22 cellular contexts compared by ENCODE assay signal in the genomic region with DNA sequence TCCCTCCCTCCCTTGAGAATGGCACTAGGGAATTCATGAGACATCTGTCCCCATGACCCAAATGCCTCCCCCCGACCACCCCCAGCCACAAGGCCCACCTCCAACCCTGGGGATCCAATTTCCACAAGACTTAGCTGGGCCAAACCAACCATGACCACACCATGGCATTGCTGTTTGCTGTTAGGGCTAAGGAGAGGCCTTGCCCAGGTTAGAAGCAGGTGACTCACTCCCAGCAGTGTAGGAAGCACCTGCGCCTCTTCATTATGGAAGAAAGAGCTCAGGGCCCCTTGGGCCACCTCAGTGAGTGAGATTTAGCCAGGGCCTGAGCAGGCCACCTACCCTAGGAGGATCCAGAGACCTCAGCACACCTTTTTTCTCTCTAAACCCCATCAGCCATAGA.
"Had no signal": no experiment of that assay in that cellular context is flagged by ENCODE, and none has a peak within 500 bp of the region (broad histone marks: within the 10 kb centered on the region; RNA-seq: fewer than 3 reads in every experiment).

No MANE protein-coding gene starts in this region.

- H3K36me3 ChIP-seq: ascending aorta, Peyer's patch, SJCRH30 had no signal

- H3K27ac ChIP-seq: ascending aorta, body of pancreas, Peyer's patch, SJCRH30 had no signal

- H3K27me3 Mint-ChIP-seq: activated CD8-positive, alpha-beta T cell treated with anti-CD3 and anti-CD28 coated beads for 36 hours had no signal

- H3K36me3 Mint-ChIP-seq: activated naive CD4-positive, alpha-beta T cell treated with anti-CD3 and anti-CD28 coated beads, Interleukin-2, amount 50 U/mL, for 24 hours had no signal

- H3K4me1 ChIP-seq: ascending aorta, body of pancreas, Peyer's patch, SJCRH30 had no signal

- H3K4me1 Mint-ChIP-seq: activated naive CD4-positive, alpha-beta T cell treated with anti-CD3 and anti-CD28 coated beads, Interleukin-2, amount 50 U/mL, for 24 hours; central memory CD8-positive, alpha-beta T cell had no signal

- DNase-seq: activated CD4-positive, alpha-beta T cell treated with anti-CD3 and anti-CD28 coated beads for 4 hours; activated CD8-positive, alpha-beta memory T cell treated with anti-CD3 and anti-CD28 coated beads, Interleukin-2, amount 50 U/mL, for 4 hours; activated CD8-positive, alpha-beta T cell treated with anti-CD3 and anti-CD28 coated beads for 36 hours; activated naive CD4-positive, alpha-beta T cell; activated T-cell treated with anti-CD3 and anti-CD28 coated beads, Interleukin-2, amount 50 U/mL, for 72 hours; body of pancreas; Karpas-422; MM.1S; NCI-H1105; NCI-H1436; NCI-H1694 treated with DMSO at 0.1 percent for 48 hours; NCI-H2081; NCI-H510A treated with DMSO at 0.1 percent for 48 hours; NCI-H69; Peyer's patch; SJCRH30; SK-N-SH had no signal

- H3K4me3 Mint-ChIP-seq: activated CD8-positive, alpha-beta T cell treated with anti-CD3 and anti-CD28 coated beads for 36 hours; activated naive CD4-positive, alpha-beta T cell treated with anti-CD3 and anti-CD28 coated beads, Interleukin-2, amount 50 U/mL, for 24 hours; activated T-cell treated with anti-CD3 and anti-CD28 coated beads, Interleukin-2, amount 50 U/mL, for 72 hours; central memory CD8-positive, alpha-beta T cell had no signal

- H3K9me3 ChIP-seq: ascending aorta, body of pancreas, Peyer's patch, SK-N-SH had no signal

- H3K9ac ChIP-seq: SK-N-SH had no signal

- H3K9me3 Mint-ChIP-seq: activated CD8-positive, alpha-beta T cell treated with anti-CD3 and anti-CD28 coated beads for 36 hours; activated naive CD4-positive, alpha-beta T cell treated with anti-CD3 and anti-CD28 coated beads, Interleukin-2, amount 50 U/mL, for 24 hours; activated T-cell treated with anti-CD3 and anti-CD28 coated beads, Interleukin-2, amount 50 U/mL, for 72 hours; activated T-helper 2 cell treated with anti-CD3 and anti-CD28 coated beads, Interferon-gamma antibody, Interleukin-2, Interleukin-4, amounts not matched to agents 10 μg/mL and 5 μg/mL and 100 μg/mL, durations not matched to agents 14 hours and 24 hours and 36 hours; central memory CD8-positive, alpha-beta T cell had no signal

- H3K27me3 ChIP-seq: ascending aorta, body of pancreas, Peyer's patch had no signal

- H3K4me2 ChIP-seq: SK-N-SH had no signal

- ATAC-seq: activated CD4-positive, CD25-positive, alpha-beta regulatory T cell treated with anti-CD3 and anti-CD28 coated beads, Interleukin-2, amount 50 U/mL, for 24 hours; activated CD8-positive, alpha-beta T cell treated with anti-CD3 and anti-CD28 coated beads for 36 hours; activated T-cell treated with anti-CD3 and anti-CD28 coated beads, Interleukin-2, amount 50 U/mL, for 72 hours; body of pancreas had no signal

- H3K27ac Mint-ChIP-seq: activated CD8-positive, alpha-beta T cell treated with anti-CD3 and anti-CD28 coated beads for 36 hours; activated naive CD4-positive, alpha-beta T cell treated with anti-CD3 and anti-CD28 coated beads, Interleukin-2, amount 50 U/mL, for 24 hours; activated T-cell treated with anti-CD3 and anti-CD28 coated beads, Interleukin-2, amount 50 U/mL, for 72 hours; activated T-helper 2 cell treated with anti-CD3 and anti-CD28 coated beads, Interferon-gamma antibody, Interleukin-2, Interleukin-4, amounts not matched to agents 10 μg/mL and 5 μg/mL and 100 μg/mL, durations not matched to agents 14 hours and 24 hours and 36 hours had no signal

- H3K4me3 ChIP-seq: ascending aorta, body of pancreas, Peyer's patch, SJCRH30 had no signal
